In genomic region chr6:150877928-150878327, GRCh38 we compare ENCODE assay signal across 1 cellular context.
TF ChIP-seq lines count a peak whose summit lies in the region.

No MANE protein-coding gene starts in this region.

TF ChIP-seq in HepG2, 621 proteins besides CTCF, POLR2A, EP300 and RAD21 (continued from another document and continues in another):
- no peak for TF ChIP-seq THYN1 (CRISPR knock-in tag; IDR thresholded peaks at IDR 0.05; ENCODE audit: borderline replicate concordance, low read depth)
- no peak for TF ChIP-seq WIZ (CRISPR knock-in tag; IDR thresholded peaks at IDR 0.05)
- no peak for TF ChIP-seq ZNF550 (CRISPR knock-in tag; IDR thresholded peaks at IDR 0.05; ENCODE audit: borderline replicate concordance)
- TF ChIP-seq ZNF543 (CRISPR knock-in tag; IDR thresholded peaks at IDR 0.05) = 0 out of 2 replicates have a peak, but pooled peaks have one; percentile 33
- no peak for TF ChIP-seq ZNF564 (CRISPR knock-in tag; IDR thresholded peaks at IDR 0.05)
- TF ChIP-seq MLX (CRISPR knock-in tag; IDR thresholded peaks at IDR 0.05) = no peak
- TF ChIP-seq BCL3 (CRISPR knock-in tag; IDR thresholded peaks at IDR 0.05) = no peak
- peak; percentile 72; the same call in 1 of the 2 replicates for TF ChIP-seq ZNF331 (CRISPR knock-in tag; IDR thresholded peaks at IDR 0.05)
- TF ChIP-seq ZNF160 (CRISPR knock-in tag; IDR thresholded peaks at IDR 0.05) = no peak
- no peak for TF ChIP-seq REXO4 (CRISPR knock-in tag; IDR thresholded peaks at IDR 0.05; ENCODE audit: borderline replicate concordance)
- TF ChIP-seq NFYC (CRISPR knock-in tag; IDR thresholded peaks at IDR 0.05) = no peak
- no peak for TF ChIP-seq KDM6A (CRISPR knock-in tag; IDR thresholded peaks at IDR 0.05; ENCODE audit: low read depth)
- no peak; the same call in 1 of the 2 replicates for TF ChIP-seq DNMT3B (CRISPR knock-in tag; conservative IDR thresholded peaks at IDR 0.05)
- no peak for TF ChIP-seq CHD2 (IDR thresholded peaks at IDR 0.05; ENCODE audit: low read depth, low read length)
- TF ChIP-seq FOXJ3 (CRISPR knock-in tag; IDR thresholded peaks at IDR 0.05; ENCODE audit: borderline replicate concordance) = no peak
- TF ChIP-seq MED1 (CRISPR knock-in tag; IDR thresholded peaks at IDR 0.05) = 0 out of 2 replicates have a peak, but pooled peaks have one; percentile 22
- 0 out of 2 replicates have a peak, but pooled peaks have one; percentile 37 for TF ChIP-seq ZNF644 (CRISPR knock-in tag; IDR thresholded peaks at IDR 0.05; ENCODE audit: low read depth)
- TF ChIP-seq TOE1 (CRISPR knock-in tag; IDR thresholded peaks at IDR 0.05) = 0 out of 2 replicates have a peak, but pooled peaks have one; percentile 11
- no peak for TF ChIP-seq E2F1 (CRISPR knock-in tag; IDR thresholded peaks at IDR 0.05)
- no peak for TF ChIP-seq ETV5 (CRISPR knock-in tag; IDR thresholded peaks at IDR 0.05; ENCODE audit: borderline replicate concordance)
- no peak for TF ChIP-seq TIGD3 (CRISPR knock-in tag; IDR thresholded peaks at IDR 0.05; ENCODE audit: borderline replicate concordance)
- no peak for TF ChIP-seq ZNF766 (CRISPR knock-in tag; IDR thresholded peaks at IDR 0.05; ENCODE audit: borderline replicate concordance)
- no peak for TF ChIP-seq ZNF670 (CRISPR knock-in tag; IDR thresholded peaks at IDR 0.05; ENCODE audit: borderline replicate concordance)
- peak; percentile 31; the same call in 1 of the 2 replicates for TF ChIP-seq SMAD3 (CRISPR knock-in tag; IDR thresholded peaks at IDR 0.05)
- no peak for TF ChIP-seq ZNF317 (CRISPR knock-in tag; IDR thresholded peaks at IDR 0.05)
- TF ChIP-seq KDM4B (CRISPR knock-in tag; IDR thresholded peaks at IDR 0.05) = 0 out of 2 replicates have a peak, but pooled peaks have one; percentile 38
- no peak for TF ChIP-seq LCORL (IDR thresholded peaks at IDR 0.05)
- TF ChIP-seq LCORL (CRISPR knock-in tag; IDR thresholded peaks at IDR 0.05) = no peak
- peak; percentile 53; the same call in 1 of the 2 replicates for TF ChIP-seq HDAC2 (CRISPR knock-in tag; IDR thresholded peaks at IDR 0.05)
- no peak for TF ChIP-seq REL (CRISPR knock-in tag; conservative IDR thresholded peaks at IDR 0.05)
- no peak for TF ChIP-seq HMGA1 (CRISPR knock-in tag; conservative IDR thresholded peaks at IDR 0.05)
- no peak for TF ChIP-seq CENPBD1 (CRISPR knock-in tag; IDR thresholded peaks at IDR 0.05; ENCODE audit: borderline replicate concordance, low read depth)
- TF ChIP-seq PTBP1 (IDR thresholded peaks at IDR 0.05; ENCODE audit: low read depth, low read length, poor library complexity, severe bottlenecking) = no peak
- TF ChIP-seq FOXO4 (CRISPR knock-in tag; conservative IDR thresholded peaks at IDR 0.05) = no peak
- no peak for TF ChIP-seq ZC3H4 (CRISPR knock-in tag; IDR thresholded peaks at IDR 0.05; ENCODE audit: borderline replicate concordance)
- 0 out of 2 replicates have a peak, but pooled peaks have one; percentile 41 for TF ChIP-seq CBFB (CRISPR knock-in tag; IDR thresholded peaks at IDR 0.05)
- TF ChIP-seq ZSCAN22 (CRISPR knock-in tag; IDR thresholded peaks at IDR 0.05) = no peak
- TF ChIP-seq ZBED4 (CRISPR knock-in tag; IDR thresholded peaks at IDR 0.05; ENCODE audit: borderline replicate concordance) = no peak
- TF ChIP-seq BCL6 (CRISPR knock-in tag; IDR thresholded peaks at IDR 0.05) = peak; percentile 37; the same call in 1 of the 2 replicates
- TF ChIP-seq NCOA5 (CRISPR knock-in tag; IDR thresholded peaks at IDR 0.05) = no peak
- no peak for TF ChIP-seq ZNF343 (CRISPR knock-in tag; IDR thresholded peaks at IDR 0.05)
- no peak for TF ChIP-seq SOX6 (IDR thresholded peaks at IDR 0.05)
- TF ChIP-seq SOX6 (CRISPR knock-in tag; IDR thresholded peaks at IDR 0.05) = no peak
- TF ChIP-seq TMF1 (CRISPR knock-in tag; IDR thresholded peaks at IDR 0.05; ENCODE audit: low read depth) = no peak
- no peak for TF ChIP-seq ZNF24 (IDR thresholded peaks at IDR 0.05)
- no peak for TF ChIP-seq ZNF362 (CRISPR knock-in tag; IDR thresholded peaks at IDR 0.05; ENCODE audit: borderline replicate concordance)
- no peak for TF ChIP-seq ESRRA (CRISPR knock-in tag; IDR thresholded peaks at IDR 0.05; ENCODE audit: low read depth)
- TF ChIP-seq ZNF580 (CRISPR knock-in tag; IDR thresholded peaks at IDR 0.05; ENCODE audit: borderline replicate concordance, low read depth) = no peak; the same call in 1 of the 2 replicates
- no peak for TF ChIP-seq SCMH1 (CRISPR knock-in tag; IDR thresholded peaks at IDR 0.05; ENCODE audit: borderline replicate concordance)
- TF ChIP-seq IRF2 (CRISPR knock-in tag; IDR thresholded peaks at IDR 0.05) = peak; percentile 44; the same call in 1 of the 2 replicates
- TF ChIP-seq ZBTB33 (CRISPR knock-in tag; IDR thresholded peaks at IDR 0.05) = peak; percentile 29; the same call in 1 of the 2 replicates
- no peak for TF ChIP-seq ATF5 (CRISPR knock-in tag; IDR thresholded peaks at IDR 0.05; ENCODE audit: low read depth)
- no peak for TF ChIP-seq ATF7-NPFF (CRISPR knock-in tag; IDR thresholded peaks at IDR 0.05; ENCODE audit: low read depth)
- no peak for TF ChIP-seq ZNF672 (CRISPR knock-in tag; IDR thresholded peaks at IDR 0.05)
- no peak for TF ChIP-seq KLF6 (CRISPR knock-in tag; IDR thresholded peaks at IDR 0.05)
- TF ChIP-seq ZNF512 (CRISPR knock-in tag; IDR thresholded peaks at IDR 0.05) = no peak
- TF ChIP-seq KMT2A (CRISPR knock-in tag; IDR thresholded peaks at IDR 0.05) = peak; percentile 29; the same call in 1 of the 2 replicates
